1 cellular context compared by ENCODE assay signal in genomic region chr4:168734703-168735688, GRCh38.
TF ChIP-seq lines count a peak whose summit lies in the region.

No MANE protein-coding gene starts in this region.

TF ChIP-seq in WTC11, 78 proteins besides CTCF, POLR2A, EP300 and RAD21 (continued from another document):
- peak; percentile 96 for TF ChIP-seq ZNF121 (CRISPR knock-in tag; IDR thresholded peaks at IDR 0.05)
- TF ChIP-seq HMGXB4 (CRISPR knock-in tag; IDR thresholded peaks at IDR 0.05), result no peak
- no peak for TF ChIP-seq ERG (CRISPR knock-in tag; IDR thresholded peaks at IDR 0.05)
